Comparison of ENCODE assay signal across 8 cellular contexts in genomic region chr1:225754940-225755635, GRCh38. TPM values are rescaled to one million over a fixed set of nuclear protein-coding genes. Genes with fewer than 3 reads are reported as not detected.
A peak's percentile ranks its signal among the peaks of the same experiment; 100 is the strongest.
DNase-seq lines count a peak whose midpoint lies in the region; ATAC-seq and TF ChIP-seq lines count a peak whose summit lies in the region.
"Had no signal": no experiment of that assay in that cellular context is flagged by ENCODE, and none has a peak within 500 bp of the region (broad histone marks: within the 10 kb centered on the region; RNA-seq: fewer than 3 reads in every experiment).

No MANE protein-coding gene starts in this region.

- ATAC-seq in right cardiac atrium (peak; percentile 91 to 92), thoracic aorta (ENCODE audit: insufficient number of reproducible peaks, low FRiP score, low read depth) (no peak), GM18519 (IDR thresholded peaks at IDR 0.05; ENCODE audit: low FRiP score, unreplicated experiment) (no peak), GM18520 (IDR thresholded peaks at IDR 0.05; ENCODE audit: unreplicated experiment) (no peak)

- peak overlapping the region; percentile 64 for H3K27ac ChIP-seq in right cardiac atrium (ENCODE audit: low read length)
- peak overlapping the region; percentile 23 to 60 for H3K27ac ChIP-seq in thoracic aorta

- H3K9me3 ChIP-seq in right cardiac atrium (ENCODE audit: control insufficient read depth, low read length) (no peaks in the 10 kb centered on the region), thoracic aorta (no peaks in the 10 kb centered on the region)

- WGBS in right cardiac atrium = 14% methylated on average over 10 of the region's 10 CpGs

- H3K36me3 ChIP-seq in thoracic aorta = no peaks in the 10 kb centered on the region

- H3K4me3 ChIP-seq in right cardiac atrium (ENCODE audit: low read length) = no peak overlapping the region
- no peak overlapping the region for H3K4me3 ChIP-seq in thoracic aorta

- H3K4me1 ChIP-seq in right cardiac atrium (ENCODE audit: control insufficient read depth, insufficient read depth, low read length) (peaks cover 13% of the 10 kb centered on the region), thoracic aorta (ENCODE audit: control insufficient read depth in 1 of 2, low read depth in 2 of 2) (peaks cover 0 to 15% of the 10 kb centered on the region in 2 donors)

- TF ChIP-seq CTCF in thoracic aorta (IDR thresholded peaks at IDR 0.05) = no peak

- DNase-seq in HuH-7 (ENCODE audit: low spot score) (peak; percentile 65), T1000 (lab: John Stamatoyannopoulos, UW) (peak; percentile 10), right cardiac atrium (peak; percentile 79 to 91 (median 86)), thoracic aorta (ENCODE audit: low spot score) (no peak), NCI-H128 (lab: John Stamatoyannopoulos, UW; ENCODE audit: unreplicated experiment) (no peak)
- DNase-seq: activated CD4-positive, alpha-beta memory T cell treated with anti-CD3 and anti-CD28 coated beads, Interleukin-2, amount 10 ng/mL, durations not matched to agents 7 days and 5 days had no signal

- intact Hi-C loops in right cardiac atrium (cut with DNase I) = loop anchor here in 2 of 4 donors (5.0 to 10.0 kb wide), 3 partner anchors 60 to 103 kb away; partner anchors contain the start of gene ENAH (in 1 of the 2)

- H3K27me3 ChIP-seq in right cardiac atrium (ENCODE audit: control insufficient read depth, insufficient read depth) = no peaks in the 10 kb centered on the region
- no peaks in the 10 kb centered on the region for H3K27me3 ChIP-seq in thoracic aorta (replicated peaks; ENCODE audit: insufficient read depth)

RNA-seq across cellular contexts. Expression of gene SRP9, which starts 22.5 kb away (rescaled TPM):
- total RNA-seq in right cardiac atrium = 100 to 1,000 TPM; 193 to 245 (median 219) TPM
- polyA plus RNA-seq in right cardiac atrium = 259 TPM
- 100 to 1,000 TPM; 130 to 131 TPM for total RNA-seq in thoracic aorta

RNA-seq across cellular contexts. Expression of gene EPHX1, which starts 54.8 kb away (rescaled TPM):
- total RNA-seq in right cardiac atrium (10 to 100 TPM; 47.3 to 65.0 (median 56.8) TPM), thoracic aorta (10 to 100 TPM; 58.9 to 77.6 TPM)
- 54.0 TPM for polyA plus RNA-seq in right cardiac atrium

Comparison
In these comparisons a context has a peak if more than half of its experiments do, and no peak if none do; other contexts are left out.
1. DNase-seq: peak in HuH-7 (single experiment), T1000 (single experiment) and right cardiac atrium (3 of 3); none in thoracic aorta (single experiment) and NCI-H128 (single experiment).
2. ATAC-seq: peak in right cardiac atrium (2 of 2); none in thoracic aorta (single experiment), GM18519 (single experiment) and GM18520 (single experiment).